ENCODE assay signal across 13 cellular contexts in genomic region chr11:65456418-65456817, GRCh38. TPM values are rescaled to one million over a fixed set of nuclear protein-coding genes. Genes with fewer than 3 reads are reported as not detected.
DNase-seq lines count a peak whose midpoint lies in the region; TF ChIP-seq lines count a peak whose summit lies in the region.
"Had no signal": no experiment of that assay in that cellular context is flagged by ENCODE, and none has a peak within 500 bp of the region (broad histone marks: within the 10 kb centered on the region; RNA-seq: fewer than 3 reads in every experiment).

No MANE protein-coding gene starts in this region.

- H3K4me2 ChIP-seq in hepatocyte, result peak overlapping the region; percentile 43

- no peaks in the 10 kb centered on the region for H3K36me3 ChIP-seq in hepatocyte (replicated peaks; ENCODE audit: insufficient read depth, low read depth)
- H3K36me3 ChIP-seq: SJSA1 had no signal

- H3K27ac Mint-ChIP-seq in activated CD4-positive, alpha-beta memory T cell treated with anti-CD3 and anti-CD28 coated beads for 36 hours, result peak overlapping the region; percentile 26

- TF ChIP-seq CTCF in hepatocyte (IDR thresholded peaks at IDR 0.05; ENCODE audit: poor library complexity) (no peak), GM10266 (IDR thresholded peaks at IDR 0.05; ENCODE audit: control insufficient read depth, insufficient read depth, low read depth, missing control alignments) (no peak)

- H3K36me3 Mint-ChIP-seq in activated CD4-positive, alpha-beta memory T cell treated with anti-CD3 and anti-CD28 coated beads for 36 hours, result no peaks in the 10 kb centered on the region

- no peak overlapping the region for H3K27ac ChIP-seq in hepatocyte
- H3K27ac ChIP-seq: epithelial cell of prostate, SJSA1 had no signal

- H3K4me3 Mint-ChIP-seq in activated CD4-positive, alpha-beta memory T cell treated with anti-CD3 and anti-CD28 coated beads for 36 hours, result peak overlapping the region; percentile 53

- DNase-seq in AG08395 (ENCODE audit: low spot score), result peak; percentile 29
- DNase-seq in EH (ENCODE audit: low read depth), result peak; percentile 73
- DNase-seq in activated CD4-positive, alpha-beta memory T cell treated with anti-CD3 and anti-CD28 coated beads for 36 hours, result no peak
- no peak for DNase-seq in hepatocyte (ENCODE audit: low spot score)
- DNase-seq in GM10266 (ENCODE audit: extremely low spot score), result no peak
- DNase-seq in NCI-H82 treated with DMSO at 0.1 percent for 48 hours (lab: John Stamatoyannopoulos, UW; ENCODE audit: unreplicated experiment), result no peak
- no peak for DNase-seq in NCI-H128 (lab: John Stamatoyannopoulos, UW; ENCODE audit: unreplicated experiment)
- DNase-seq in foreskin melanocyte, result no peak
- DNase-seq: activated CD4-positive, alpha-beta T cell treated with anti-CD3 and anti-CD28 coated beads, Interleukin-2, amount 50 U/mL, for 48 hours; NCI-H1048; NCI-H524 had no signal

- no peaks in the 10 kb centered on the region for H3K27me3 Mint-ChIP-seq in activated CD4-positive, alpha-beta memory T cell treated with anti-CD3 and anti-CD28 coated beads for 36 hours

- intact Hi-C loops in activated CD4-positive, alpha-beta memory T cell treated with anti-CD3 and anti-CD28 coated beads for 36 hours (cut with micrococcal nuclease), result no loop called here

- H3K4me3 ChIP-seq in hepatocyte, result no peak overlapping the region
- H3K4me3 ChIP-seq: SJSA1 had no signal

- no peaks in the 10 kb centered on the region for H3K9me3 Mint-ChIP-seq in activated CD4-positive, alpha-beta memory T cell treated with anti-CD3 and anti-CD28 coated beads for 36 hours

- 83% methylated on average over 3 of the region's 3 CpGs for WGBS in hepatocyte (ENCODE audit: low lambda C conversion rate, missing lambda C conversion rate)

- POLR2A ChIA-PET in activated CD4-positive, alpha-beta memory T cell treated with anti-CD3 and anti-CD28 coated beads for 36 hours (lab: Charles Lee), result interaction anchor here (0.7 kb wide), 1 partner anchor 16 kb away, joined by 3 read pairs; no protein-coding TSS in a partner anchor

- peaks cover 41% of the 10 kb centered on the region for H3K4me1 Mint-ChIP-seq in activated CD4-positive, alpha-beta memory T cell treated with anti-CD3 and anti-CD28 coated beads for 36 hours (ENCODE audit: low read depth)

- H3K79me2 ChIP-seq in hepatocyte, result peaks cover 30% of the 10 kb centered on the region

- H2AFZ ChIP-seq in hepatocyte, result no peak overlapping the region

- no peaks in the 10 kb centered on the region for H3K9me3 ChIP-seq in hepatocyte (ENCODE audit: low read depth)
- H3K9me3 ChIP-seq: SJSA1 had no signal

- H4K20me1 ChIP-seq in hepatocyte (ENCODE audit: insufficient read depth, poor library complexity, severe bottlenecking), result no peaks in the 10 kb centered on the region

- CTCF ChIA-PET in activated CD4-positive, alpha-beta memory T cell treated with anti-CD3 and anti-CD28 coated beads for 36 hours (lab: Charles Lee), result no interaction called here

- H3K9me2 ChIP-seq in hepatocyte (replicated peaks; ENCODE audit: insufficient read depth), result no peaks in the 10 kb centered on the region

- H3K4me1 ChIP-seq in hepatocyte (ENCODE audit: insufficient read depth), result peaks cover 13% of the 10 kb centered on the region

- no peaks in the 10 kb centered on the region for H3K27me3 ChIP-seq in hepatocyte
- H3K27me3 ChIP-seq: SJSA1 had no signal

RNA-seq across cellular contexts. Expression of gene NEAT1, which starts 33.8 kb away (rescaled TPM):
- 100 to 1,000 TPM; 593 to 683 TPM for total RNA-seq in activated CD4-positive, alpha-beta memory T cell treated with anti-CD3 and anti-CD28 coated beads for 36 hours
- total RNA-seq in hepatocyte, result 104 and 130 TPM in 2 replicates
- polyA plus RNA-seq in hepatocyte, result 168 and 209 TPM in 2 replicates

RNA-seq across cellular contexts. Expression of gene MALAT1, which starts 42.4 kb away (rescaled TPM):
- 1,000 to 10,000 TPM; 8,046 to 8,888 TPM for total RNA-seq in activated CD4-positive, alpha-beta memory T cell treated with anti-CD3 and anti-CD28 coated beads for 36 hours
- total RNA-seq in hepatocyte, result 8,000 and 8,677 TPM in 2 replicates
- polyA plus RNA-seq in hepatocyte, result 16,690 and 29,129 TPM in 2 replicates

Comparison
In these comparisons a context has a peak if more than half of its experiments do, and no peak if none do; other contexts are left out.
1. DNase-seq: peak in AG08395 (single experiment) and EH (single experiment); none in activated CD4-positive, alpha-beta memory T cell treated with anti-CD3 and anti-CD28 coated beads for 36 hours (single experiment), hepatocyte (single experiment), GM10266 (single experiment), NCI-H82 treated with DMSO at 0.1 percent for 48 hours (single experiment), NCI-H128 (single experiment) and foreskin melanocyte (single experiment).